ENCODE assay signal across 8 cellular contexts in genomic region chr14:92507174-92507768, GRCh38. TPM values are rescaled to one million over a fixed set of nuclear protein-coding genes. Genes with fewer than 3 reads are reported as not detected.
A peak's percentile ranks its signal among the peaks of the same experiment; 100 is the strongest.
DNase-seq lines count a peak whose midpoint lies in the region; ATAC-seq, FAIRE-seq and TF ChIP-seq lines count a peak whose summit lies in the region.

No MANE protein-coding gene starts in this region.

- TF ChIP-seq POLR2A in adrenal gland (IDR thresholded peaks at IDR 0.05): no peak

- H3K27ac ChIP-seq in mucosa of rectum (ENCODE audit: low read depth in 2 of 2, low read length in 2 of 2) (peak overlapping the region; percentile 60 to 65), psoas muscle (no peak overlapping the region), adrenal gland (no peak overlapping the region)

- ATAC-seq in HG03097 (IDR thresholded peaks at IDR 0.05; ENCODE audit: low FRiP score, unreplicated experiment) (peak; percentile 54), psoas muscle (no peak), GM19455 (IDR thresholded peaks at IDR 0.05; ENCODE audit: unreplicated experiment) (no peak)

- H3K9me3 ChIP-seq in mucosa of rectum (ENCODE audit: control insufficient read depth in 2 of 2, low read length in 2 of 2): no peaks in the 10 kb centered on the region
- H3K9me3 ChIP-seq in psoas muscle: no peaks in the 10 kb centered on the region
- H3K9me3 ChIP-seq in adrenal gland (replicated peaks in 1 of 3): no peaks in the 10 kb centered on the region

- H3K36me3 ChIP-seq in mucosa of rectum (ENCODE audit: control insufficient read depth in 2 of 2, insufficient read depth in 2 of 2, low read length in 2 of 2) (no peaks in the 10 kb centered on the region), psoas muscle (ENCODE audit: insufficient read depth in 1 of 2, low read depth in 1 of 2) (no peaks in the 10 kb centered on the region), adrenal gland (replicated peaks in 1 of 2) (no peaks in the 10 kb centered on the region)

- no peak for TF ChIP-seq CTCF in psoas muscle (IDR thresholded peaks at IDR 0.05)
- no peak for TF ChIP-seq CTCF in adrenal gland (IDR thresholded peaks at IDR 0.05)

- 78 to 89% (median 81%) methylated on average over 4 of the region's 4 CpGs for WGBS in psoas muscle, 3 donors
- WGBS in adrenal gland, 4 donors: 67 to 93% (median 80%) methylated on average over 2 to 4 of the region's 4 CpGs

- peaks cover 13 to 21% of the 10 kb centered on the region in 2 donors for H3K4me1 ChIP-seq in mucosa of rectum (ENCODE audit: control insufficient read depth in 2 of 2, insufficient read depth in 2 of 2, low read length in 2 of 2)
- H3K4me1 ChIP-seq in psoas muscle: peaks cover 5% of the 10 kb centered on the region
- peaks cover 7 to 12% of the 10 kb centered on the region in 2 donors for H3K4me1 ChIP-seq in adrenal gland (replicated peaks in 1 of 2)

- FAIRE-seq in GM18507 (lab: Jason Lieb, UNC) (peak; percentile 69), urothelium cell line (lab: Jason Lieb, UNC) (no peak)

- intact Hi-C loops in psoas muscle (cut with DNase I) (no loop called here), adrenal gland (cut with DNase I) (no loop called here)

- H3K4me3 ChIP-seq in mucosa of rectum (ENCODE audit: low read length in 2 of 2) (no peak overlapping the region), psoas muscle (no peak overlapping the region), adrenal gland (no peak overlapping the region)

- DNase-seq in GM18507 (ENCODE audit: extremely low spot score, insufficient read length, low read depth) (no peak), NCI-H524 treated with DMSO at 0.1 percent for 48 hours (lab: John Stamatoyannopoulos, UW) (peak; percentile 80), urothelium cell line (ENCODE audit: low spot score) (no peak), psoas muscle (no peak), adrenal gland (no peak)

- H3K27me3 ChIP-seq in mucosa of rectum (ENCODE audit: control insufficient read depth in 2 of 2, insufficient read depth in 2 of 2, low read length in 2 of 2): no peaks in the 10 kb centered on the region
- no peaks in the 10 kb centered on the region for H3K27me3 ChIP-seq in psoas muscle (ENCODE audit: insufficient read depth in 3 of 3, low read length in 2 of 3)
- H3K27me3 ChIP-seq in adrenal gland: no peaks in the 10 kb centered on the region

- peak overlapping the region in 1 of 2 donors; percentile 8 for H3K9ac ChIP-seq in mucosa of rectum (ENCODE audit: low read depth in 1 of 2, low read length in 2 of 2)

RNA-seq across cellular contexts. Expression of gene RIN3, which starts 6.3 kb away (rescaled TPM):
- 1 to 10 TPM; 3.8 to 8.7 (median 5.1) TPM for total RNA-seq in psoas muscle
- 1 to 10 TPM; 1.2 to 2.9 (median 1.5) TPM for polyA plus RNA-seq in psoas muscle
- 10 to 100 TPM; 21.5 to 63.2 (median 30.3) TPM for total RNA-seq in adrenal gland
- polyA plus RNA-seq in adrenal gland: 10 to 100 TPM in 2 of 3 donors, 1 to 10 TPM in 1; 8.1 to 55.7 (median 32.5) TPM

Comparison
In these comparisons a context has a peak if more than half of its experiments do, and no peak if none do; other contexts are left out.
1. H3K27ac ChIP-seq: peak in mucosa of rectum (2 of 2); none in psoas muscle (single experiment) and adrenal gland (0 of 5).